ENCODE assay signal across 10 cellular contexts in genomic region chr17:42072323-42073187, GRCh38. TPM values are rescaled to one million over a fixed set of nuclear protein-coding genes. Genes with fewer than 3 reads are reported as not detected.
DNase-seq lines count a peak whose midpoint lies in the region; ATAC-seq and TF ChIP-seq lines count a peak whose summit lies in the region.
"Had no signal": no experiment of that assay in that cellular context is flagged by ENCODE, and none has a peak within 500 bp of the region (broad histone marks: within the 10 kb centered on the region; RNA-seq: fewer than 3 reads in every experiment).

No MANE protein-coding gene starts in this region.

- no peaks in the 10 kb centered on the region for H3K36me3 ChIP-seq in thoracic aorta

- CTCF ChIA-PET in activated CD8-positive, alpha-beta memory T cell treated with anti-CD3 and anti-CD28 coated beads, Interleukin-2, amount 10 ng/mL, durations not matched to agents 7 days and 5 days (lab: Charles Lee), result interaction anchor here (1.0 to 2.2 kb wide), 13 partner anchors 12 to 110 kb away, joined by 3 to 8 read pairs (median 4); partner anchors contain the start of genes DHX58 and DNAJC7

- no peaks in the 10 kb centered on the region for H3K27me3 ChIP-seq in thoracic aorta (replicated peaks; ENCODE audit: insufficient read depth)

- H3K4me3 Mint-ChIP-seq in activated CD8-positive, alpha-beta memory T cell treated with anti-CD3 and anti-CD28 coated beads, Interleukin-2, amount 10 ng/mL, durations not matched to agents 7 days and 5 days, result peak overlapping the region; percentile 58
- peak overlapping the region; percentile 54 for H3K4me3 Mint-ChIP-seq in activated T-helper 2 cell treated with anti-CD3 and anti-CD28 coated beads, Interferon-gamma antibody, Interleukin-2, Interleukin-4, amounts not matched to agents 10 μg/mL and 5 μg/mL and 100 μg/mL, durations not matched to agents 14 hours and 24 hours and 36 hours (ENCODE audit: low read depth)

- no peaks in the 10 kb centered on the region for H3K9me3 ChIP-seq in thoracic aorta

- TF ChIP-seq CTCF in thoracic aorta (IDR thresholded peaks at IDR 0.05), result no peak

- ATAC-seq in activated CD8-positive, alpha-beta memory T cell treated with anti-CD3 and anti-CD28 coated beads, Interleukin-2, amount 10 ng/mL, durations not matched to agents 7 days and 5 days, result peak; percentile 34
- no peak for ATAC-seq in thoracic aorta (ENCODE audit: insufficient number of reproducible peaks, low FRiP score, low read depth)
- no peak for ATAC-seq in HG03378 (IDR thresholded peaks at IDR 0.05; ENCODE audit: unreplicated experiment)

- H3K9me3 Mint-ChIP-seq in activated CD8-positive, alpha-beta memory T cell treated with anti-CD3 and anti-CD28 coated beads, Interleukin-2, amount 10 ng/mL, durations not matched to agents 7 days and 5 days (ENCODE audit: low read depth), result no peaks in the 10 kb centered on the region
- no peaks in the 10 kb centered on the region for H3K9me3 Mint-ChIP-seq in activated T-helper 2 cell treated with anti-CD3 and anti-CD28 coated beads, Interferon-gamma antibody, Interleukin-2, Interleukin-4, amounts not matched to agents 10 μg/mL and 5 μg/mL and 100 μg/mL, durations not matched to agents 14 hours and 24 hours and 36 hours

- intact Hi-C loops in activated T-helper 2 cell treated with anti-CD3 and anti-CD28 coated beads, Interferon-gamma antibody, Interleukin-2, Interleukin-4, amounts not matched to agents 10 μg/mL and 5 μg/mL and 100 μg/mL, durations not matched to agents 14 hours and 24 hours and 36 hours (cut with micrococcal nuclease), result no loop called here

- H3K4me1 Mint-ChIP-seq in activated CD8-positive, alpha-beta memory T cell treated with anti-CD3 and anti-CD28 coated beads, Interleukin-2, amount 10 ng/mL, durations not matched to agents 7 days and 5 days, result peaks cover 9% of the 10 kb centered on the region
- H3K4me1 Mint-ChIP-seq in activated T-helper 2 cell treated with anti-CD3 and anti-CD28 coated beads, Interferon-gamma antibody, Interleukin-2, Interleukin-4, amounts not matched to agents 10 μg/mL and 5 μg/mL and 100 μg/mL, durations not matched to agents 14 hours and 24 hours and 36 hours (ENCODE audit: low read depth), result peaks cover 2% of the 10 kb centered on the region

- peaks cover 6 to 12% of the 10 kb centered on the region in 2 donors for H3K4me1 ChIP-seq in thoracic aorta (ENCODE audit: control insufficient read depth in 1 of 2, low read depth in 2 of 2)

- H3K27me3 Mint-ChIP-seq in activated CD8-positive, alpha-beta memory T cell treated with anti-CD3 and anti-CD28 coated beads, Interleukin-2, amount 10 ng/mL, durations not matched to agents 7 days and 5 days, result peaks cover 27% of the 10 kb centered on the region
- peaks cover 30% of the 10 kb centered on the region for H3K27me3 Mint-ChIP-seq in activated T-helper 2 cell treated with anti-CD3 and anti-CD28 coated beads, Interferon-gamma antibody, Interleukin-2, Interleukin-4, amounts not matched to agents 10 μg/mL and 5 μg/mL and 100 μg/mL, durations not matched to agents 14 hours and 24 hours and 36 hours (ENCODE audit: low read depth)

- H3K27ac ChIP-seq in thoracic aorta, result no peak overlapping the region

- H3K4me3 ChIP-seq in thoracic aorta, result peak overlapping the region; percentile 61

- no peak overlapping the region for H3K27ac Mint-ChIP-seq in activated CD8-positive, alpha-beta memory T cell treated with anti-CD3 and anti-CD28 coated beads, Interleukin-2, amount 10 ng/mL, durations not matched to agents 7 days and 5 days
- no peak overlapping the region for H3K27ac Mint-ChIP-seq in activated T-helper 2 cell treated with anti-CD3 and anti-CD28 coated beads, Interferon-gamma antibody, Interleukin-2, Interleukin-4, amounts not matched to agents 10 μg/mL and 5 μg/mL and 100 μg/mL, durations not matched to agents 14 hours and 24 hours and 36 hours

- DNase-seq in activated CD8-positive, alpha-beta memory T cell treated with anti-CD3 and anti-CD28 coated beads, Interleukin-2, amount 10 ng/mL, durations not matched to agents 7 days and 5 days, result no peak
- DNase-seq in activated CD8-positive, alpha-beta memory T cell treated with anti-CD3 and anti-CD28 coated beads, Interleukin-2, amount 50 U/mL, for 4 hours, result no peak
- no peak for DNase-seq in activated T-helper 2 cell treated with anti-CD3 and anti-CD28 coated beads, Interferon-gamma antibody, Interleukin-2, Interleukin-4, amounts not matched to agents 10 μg/mL and 5 μg/mL and 100 μg/mL, durations not matched to agents 14 hours and 24 hours and 36 hours (ENCODE audit: low spot score)
- DNase-seq in iPS-NIHi7 (ENCODE audit: extremely low spot score) (peak; percentile 52), thoracic aorta (ENCODE audit: low spot score) (no peak), HuH-7 (ENCODE audit: low spot score) (no peak), RKO (ENCODE audit: low spot score) (no peak)
- DNase-seq: DND-41 had no signal

- H3K36me3 Mint-ChIP-seq in activated CD8-positive, alpha-beta memory T cell treated with anti-CD3 and anti-CD28 coated beads, Interleukin-2, amount 10 ng/mL, durations not matched to agents 7 days and 5 days, result no peaks in the 10 kb centered on the region
- H3K36me3 Mint-ChIP-seq in activated T-helper 2 cell treated with anti-CD3 and anti-CD28 coated beads, Interferon-gamma antibody, Interleukin-2, Interleukin-4, amounts not matched to agents 10 μg/mL and 5 μg/mL and 100 μg/mL, durations not matched to agents 14 hours and 24 hours and 36 hours (ENCODE audit: low read depth), result no peaks in the 10 kb centered on the region

RNA-seq across cellular contexts. Expression of gene C17orf113, which starts 22.2 kb away (rescaled TPM):
- under 1 TPM; 0.14 to 0.23 TPM for total RNA-seq in activated CD8-positive, alpha-beta memory T cell treated with anti-CD3 and anti-CD28 coated beads, Interleukin-2, amount 10 ng/mL, durations not matched to agents 7 days and 5 days
- total RNA-seq in activated T-helper 2 cell treated with anti-CD3 and anti-CD28 coated beads, Interferon-gamma antibody, Interleukin-2, Interleukin-4, amounts not matched to agents 10 μg/mL and 5 μg/mL and 100 μg/mL, durations not matched to agents 14 hours and 24 hours and 36 hours, result 0.05 and 0.21 TPM in 2 replicates
- total RNA-seq in thoracic aorta, result under 1 TPM; 0.21 to 0.54 TPM

RNA-seq across cellular contexts. Expression of gene ZNF385C, which starts 25.7 kb away (rescaled TPM):
- under 1 TPM; 0.12 to 0.18 TPM for total RNA-seq in activated CD8-positive, alpha-beta memory T cell treated with anti-CD3 and anti-CD28 coated beads, Interleukin-2, amount 10 ng/mL, durations not matched to agents 7 days and 5 days
- 0.16 and 0.28 TPM in 2 replicates for total RNA-seq in activated T-helper 2 cell treated with anti-CD3 and anti-CD28 coated beads, Interferon-gamma antibody, Interleukin-2, Interleukin-4, amounts not matched to agents 10 μg/mL and 5 μg/mL and 100 μg/mL, durations not matched to agents 14 hours and 24 hours and 36 hours
- total RNA-seq in thoracic aorta, result not detected

RNA-seq across cellular contexts. Expression of gene DHX58, which starts 40.0 kb away (rescaled TPM):
- total RNA-seq in activated CD8-positive, alpha-beta memory T cell treated with anti-CD3 and anti-CD28 coated beads, Interleukin-2, amount 10 ng/mL, durations not matched to agents 7 days and 5 days, result 100 to 1,000 TPM in 1 of 2 experiments, 10 to 100 TPM in 1; 65.8 to 105 TPM
- total RNA-seq in activated T-helper 2 cell treated with anti-CD3 and anti-CD28 coated beads, Interferon-gamma antibody, Interleukin-2, Interleukin-4, amounts not matched to agents 10 μg/mL and 5 μg/mL and 100 μg/mL, durations not matched to agents 14 hours and 24 hours and 36 hours, result 15.3 and 20.3 TPM in 2 replicates
- total RNA-seq in thoracic aorta, result 10 to 100 TPM; 13.7 to 18.5 TPM

RNA-seq across cellular contexts. Expression of gene KAT2A, which starts 48.6 kb away (rescaled TPM):
- total RNA-seq in activated CD8-positive, alpha-beta memory T cell treated with anti-CD3 and anti-CD28 coated beads, Interleukin-2, amount 10 ng/mL, durations not matched to agents 7 days and 5 days, result 10 to 100 TPM; 49.0 to 58.2 TPM
- 59.6 and 60.0 TPM in 2 replicates for total RNA-seq in activated T-helper 2 cell treated with anti-CD3 and anti-CD28 coated beads, Interferon-gamma antibody, Interleukin-2, Interleukin-4, amounts not matched to agents 10 μg/mL and 5 μg/mL and 100 μg/mL, durations not matched to agents 14 hours and 24 hours and 36 hours
- total RNA-seq in thoracic aorta, result 10 to 100 TPM; 26.4 to 31.3 TPM

RNA-seq across cellular contexts. Expression of gene HSPB9, which starts 50.0 kb away (rescaled TPM):
- under 1 TPM in 1 of 2 experiments, not detected in 1; 0.58 TPM for total RNA-seq in activated CD8-positive, alpha-beta memory T cell treated with anti-CD3 and anti-CD28 coated beads, Interleukin-2, amount 10 ng/mL, durations not matched to agents 7 days and 5 days
- not detected in 2 replicates for total RNA-seq in activated T-helper 2 cell treated with anti-CD3 and anti-CD28 coated beads, Interferon-gamma antibody, Interleukin-2, Interleukin-4, amounts not matched to agents 10 μg/mL and 5 μg/mL and 100 μg/mL, durations not matched to agents 14 hours and 24 hours and 36 hours
- not detected for total RNA-seq in thoracic aorta
- total RNA-seq: mononuclear cell had no signal
